In the genomic region with DNA sequence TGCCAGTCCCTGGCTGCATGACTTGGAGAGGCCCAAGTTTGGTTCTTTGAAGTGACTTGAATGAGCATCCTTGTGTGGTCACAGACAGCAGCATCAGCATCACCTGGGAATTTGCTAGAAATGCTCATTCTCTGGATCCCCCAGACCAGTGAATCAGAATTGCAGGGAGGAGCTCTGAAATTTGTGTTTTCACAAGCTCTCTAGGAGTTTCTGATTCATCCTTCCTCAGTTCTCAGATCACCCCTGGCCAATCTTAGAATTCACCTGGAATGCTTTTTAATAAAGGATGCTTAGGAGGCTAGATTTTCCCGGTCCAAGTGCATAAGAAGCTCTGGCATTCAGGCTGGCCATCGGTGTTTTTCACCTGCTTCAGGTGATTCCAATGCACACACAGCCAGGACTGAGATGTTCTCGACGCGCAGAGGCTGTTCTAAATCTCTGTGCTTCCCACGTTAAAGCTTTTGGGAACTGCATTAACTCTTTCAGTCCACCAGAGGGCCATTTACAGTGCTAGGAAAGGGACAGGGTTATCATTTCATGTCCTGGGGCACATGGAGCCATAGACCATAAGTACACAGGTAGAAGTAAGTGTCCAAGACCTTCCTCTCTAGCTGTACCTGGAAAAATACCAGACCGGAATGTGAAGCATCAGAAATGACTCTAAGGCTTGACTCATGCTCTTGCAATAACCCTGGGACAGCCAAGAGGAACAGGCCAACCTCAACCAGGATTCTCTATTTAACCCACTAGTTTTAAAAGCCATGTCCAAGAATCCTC, we compare ENCODE assay signal across 9 cellular contexts.
A peak's percentile ranks its signal among the peaks of the same experiment; 100 is the strongest.
DNase-seq lines count a peak whose midpoint lies in the region; ATAC-seq and TF ChIP-seq lines count a peak whose summit lies in the region.
"Had no signal": no experiment of that assay in that cellular context is flagged by ENCODE, and none has a peak within 500 bp of the region (broad histone marks: within the 10 kb centered on the region; RNA-seq: fewer than 3 reads in every experiment).

No MANE protein-coding gene starts in this region.

- in situ Hi-C loops in brain microvascular endothelial cell (cut with HindIII; ENCODE audit: low pct_ligation_motif_present, low sequenced_read_pairs) = no loop called here

- H3K36me3 Mint-ChIP-seq in activated T-cell treated with anti-CD3 and anti-CD28 coated beads, Interleukin-2, amount 50 U/mL, for 72 hours (ENCODE audit: insufficient read depth in 2 of 2) = no peaks in the 10 kb centered on the region
- no peaks in the 10 kb centered on the region for H3K36me3 Mint-ChIP-seq in activated T-cell treated with anti-CD3 and anti-CD28 coated beads, Interleukin-2, amount 50 U/mL, for 24 hours (ENCODE audit: low read depth)
- H3K36me3 Mint-ChIP-seq: activated naive CD4-positive, alpha-beta T cell treated with anti-CD3 and anti-CD28 coated beads, Interleukin-2, amount 50 U/mL, for 24 hours had no signal

- no peaks in the 10 kb centered on the region for H4K20me1 ChIP-seq in osteoblast (ENCODE audit: insufficient read depth, low read length)

- no peaks in the 10 kb centered on the region for H3K9me3 ChIP-seq in osteoblast (ENCODE audit: low read depth, low read length)

- TF ChIP-seq CTCF in brain microvascular endothelial cell (IDR thresholded peaks at IDR 0.05; ENCODE audit: low read depth, low read length, missing control alignments) (peak; percentile 58), osteoblast (IDR thresholded peaks at IDR 0.05; ENCODE audit: extremely low read depth, low read depth, low read length) (peak; percentile 71)

- no peak for DNase-seq in activated T-cell treated with anti-CD3 and anti-CD28 coated beads, Interleukin-2, amount 50 U/mL, for 72 hours
- DNase-seq in activated T-cell treated with anti-CD3 and anti-CD28 coated beads, Interleukin-2, amount 50 U/mL, for 24 hours = no peak
- DNase-seq in NCI-H1694 (lab: John Stamatoyannopoulos, UW) (peak; percentile 11), brain microvascular endothelial cell (peak; percentile 0), osteoblast (ENCODE audit: insufficient read length, low spot score, missing footprints) (no peak)
- DNase-seq in activated CD4-positive, alpha-beta T cell treated with anti-CD3 and anti-CD28 coated beads, Interleukin-2, amount 50 U/mL, for 1 hour = no peak

- peak; percentile 37 to 48 for ATAC-seq in activated T-cell treated with anti-CD3 and anti-CD28 coated beads, Interleukin-2, amount 50 U/mL, for 72 hours (replicated peaks in 1 of 2)
- ATAC-seq in GM19395 (IDR thresholded peaks at IDR 0.05; ENCODE audit: unreplicated experiment) (no peak), GM21825 (IDR thresholded peaks at IDR 0.05; ENCODE audit: unreplicated experiment) (no peak)

- H3K27me3 ChIP-seq in brain microvascular endothelial cell (replicated peaks) (no peaks in the 10 kb centered on the region), osteoblast (ENCODE audit: insufficient read depth, low read length) (peaks cover 14% of the 10 kb centered on the region)

- H3K4me1 Mint-ChIP-seq in activated T-cell treated with anti-CD3 and anti-CD28 coated beads, Interleukin-2, amount 50 U/mL, for 72 hours (ENCODE audit: low read depth) = peaks cover 5% of the 10 kb centered on the region
- peaks cover 14% of the 10 kb centered on the region for H3K4me1 Mint-ChIP-seq in activated T-cell treated with anti-CD3 and anti-CD28 coated beads, Interleukin-2, amount 50 U/mL, for 24 hours (ENCODE audit: low read depth)
- H3K4me1 Mint-ChIP-seq: activated naive CD4-positive, alpha-beta T cell treated with anti-CD3 and anti-CD28 coated beads, Interleukin-2, amount 50 U/mL, for 24 hours had no signal

- no peak overlapping the region for H3K4me3 ChIP-seq in brain microvascular endothelial cell (ENCODE audit: low read depth, low read length)
- H3K4me3 ChIP-seq in osteoblast (ENCODE audit: insufficient read depth, low read length) = no peak overlapping the region

- no peak overlapping the region for H3K27ac Mint-ChIP-seq in activated T-cell treated with anti-CD3 and anti-CD28 coated beads, Interleukin-2, amount 50 U/mL, for 72 hours
- no peak overlapping the region for H3K27ac Mint-ChIP-seq in activated T-cell treated with anti-CD3 and anti-CD28 coated beads, Interleukin-2, amount 50 U/mL, for 24 hours
- H3K27ac Mint-ChIP-seq: activated naive CD4-positive, alpha-beta T cell treated with anti-CD3 and anti-CD28 coated beads, Interleukin-2, amount 50 U/mL, for 24 hours had no signal

- no peak overlapping the region for H2AFZ ChIP-seq in osteoblast (ENCODE audit: low read length)

- H3K36me3 ChIP-seq in brain microvascular endothelial cell (replicated peaks) = no peaks in the 10 kb centered on the region
- no peaks in the 10 kb centered on the region for H3K36me3 ChIP-seq in osteoblast (ENCODE audit: insufficient read depth, low read length)

- peaks cover 20% of the 10 kb centered on the region for H3K4me1 ChIP-seq in osteoblast (ENCODE audit: insufficient read depth, low read length)

- H3K9me3 Mint-ChIP-seq in activated T-cell treated with anti-CD3 and anti-CD28 coated beads, Interleukin-2, amount 50 U/mL, for 72 hours = no peaks in the 10 kb centered on the region
- H3K9me3 Mint-ChIP-seq in activated T-cell treated with anti-CD3 and anti-CD28 coated beads, Interleukin-2, amount 50 U/mL, for 24 hours = no peaks in the 10 kb centered on the region
- H3K9me3 Mint-ChIP-seq: activated naive CD4-positive, alpha-beta T cell treated with anti-CD3 and anti-CD28 coated beads, Interleukin-2, amount 50 U/mL, for 24 hours had no signal

- H3K79me2 ChIP-seq in osteoblast (ENCODE audit: insufficient read depth, low read length) = no peaks in the 10 kb centered on the region

- peak overlapping the region; percentile 20 for H3K4me2 ChIP-seq in osteoblast (ENCODE audit: insufficient read depth, low read length)

- H3K27me3 Mint-ChIP-seq in activated T-cell treated with anti-CD3 and anti-CD28 coated beads, Interleukin-2, amount 50 U/mL, for 72 hours (ENCODE audit: low read depth) = peaks cover 26% of the 10 kb centered on the region
- H3K27me3 Mint-ChIP-seq in activated T-cell treated with anti-CD3 and anti-CD28 coated beads, Interleukin-2, amount 50 U/mL, for 24 hours = peaks cover 31% of the 10 kb centered on the region

- H3K27ac ChIP-seq in brain microvascular endothelial cell (no peak overlapping the region), osteoblast (ENCODE audit: low read depth, low read length) (no peak overlapping the region)

- no peak overlapping the region for H3K4me3 Mint-ChIP-seq in activated T-cell treated with anti-CD3 and anti-CD28 coated beads, Interleukin-2, amount 50 U/mL, for 72 hours
- H3K4me3 Mint-ChIP-seq in activated T-cell treated with anti-CD3 and anti-CD28 coated beads, Interleukin-2, amount 50 U/mL, for 24 hours = no peak overlapping the region
- H3K4me3 Mint-ChIP-seq: activated naive CD4-positive, alpha-beta T cell treated with anti-CD3 and anti-CD28 coated beads, Interleukin-2, amount 50 U/mL, for 24 hours had no signal

Comparison
In these comparisons a context has a peak if more than half of its experiments do, and no peak if none do; other contexts are left out.
1. ATAC-seq: peak in activated T-cell treated with anti-CD3 and anti-CD28 coated beads, Interleukin-2, amount 50 U/mL, for 72 hours (2 of 2); none in GM19395 (single experiment) and GM21825 (single experiment).
2. DNase-seq: peak in NCI-H1694 (single experiment) and brain microvascular endothelial cell (single experiment); none in activated T-cell treated with anti-CD3 and anti-CD28 coated beads, Interleukin-2, amount 50 U/mL, for 72 hours (0 of 2), activated T-cell treated with anti-CD3 and anti-CD28 coated beads, Interleukin-2, amount 50 U/mL, for 24 hours (single experiment), osteoblast (single experiment) and activated CD4-positive, alpha-beta T cell treated with anti-CD3 and anti-CD28 coated beads, Interleukin-2, amount 50 U/mL, for 1 hour (single experiment).